In the genomic region with DNA sequence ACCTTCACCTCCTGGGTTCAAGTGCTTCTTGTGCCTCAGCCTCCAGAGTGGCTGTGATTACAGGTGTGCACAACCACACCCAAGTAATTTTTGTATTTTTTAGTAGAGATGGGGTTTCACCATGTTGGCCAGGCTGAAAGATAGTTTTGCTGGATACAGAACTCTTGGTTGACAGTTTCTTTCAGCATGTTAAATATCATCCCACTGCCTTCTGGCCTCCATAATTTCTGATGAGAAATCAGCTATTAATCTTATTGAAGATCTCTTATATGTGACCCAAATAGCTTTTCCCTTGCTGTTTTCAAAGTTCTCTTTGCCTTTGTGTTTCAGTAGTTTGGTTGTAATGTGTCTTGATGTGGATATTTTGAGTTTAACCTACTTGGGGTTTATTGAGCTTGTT, we compare ENCODE assay signal across 29 cellular contexts.
"Had no signal": no experiment of that assay in that cellular context is flagged by ENCODE, and none has a peak within 500 bp of the region (broad histone marks: within the 10 kb centered on the region; RNA-seq: fewer than 3 reads in every experiment).

No MANE protein-coding gene starts in this region.

- DNase-seq: cortex of kidney; effector memory CD8-positive, alpha-beta T cell; erythroblast; esophagus squamous epithelium; foreskin melanocyte; glutamatergic neuron; heart right ventricle; hippocampal formation; left cardiac atrium; left lung; mesenchymal stem cell; midbrain; naive thymus-derived CD4-positive, alpha-beta T cell; ovary; posterior cingulate gyrus; psoas muscle; right cardiac atrium; spleen; stimulated activated CD4-positive, alpha-beta T cell treated with anti-CD3 and anti-CD28 coated beads, Interleukin-4, amount 100 ng/mL, for 4 hours; stimulated activated naive CD8-positive, alpha-beta T cell treated with anti-CD3 and anti-CD28 coated beads, Interleukin-15, Interleukin-2, amounts not matched to agents 100 U/mL and 50 U/mL, for 24 hours; upper lobe of left lung had no signal

- FAIRE-seq: endometrium, islet of Langerhans, urothelium cell line had no signal

- H2AFZ ChIP-seq: neural progenitor cell had no signal

- H3K9ac ChIP-seq: neural progenitor cell had no signal

- H3K4me2 ChIP-seq: neural progenitor cell had no signal

- H3K36me3 ChIP-seq: esophagus squamous epithelium, heart right ventricle, left lung, neural progenitor cell, ovary, spleen, thoracic aorta, tibial nerve, upper lobe of left lung had no signal

- H3K4me1 ChIP-seq: esophagus squamous epithelium, heart right ventricle, left lung, neural progenitor cell, psoas muscle, spleen, tibial nerve, upper lobe of left lung had no signal

- H3K27me3 ChIP-seq: neural progenitor cell, ovary, tibial nerve, upper lobe of left lung had no signal

- H3K9me3 ChIP-seq: ovary had no signal

- ATAC-seq: effector memory CD8-positive, alpha-beta T cell; heart right ventricle; left cardiac atrium; left lung; naive thymus-derived CD4-positive, alpha-beta T cell; psoas muscle; right cardiac atrium; stimulated activated memory B cell treated with anti-CD40 and anti-IgM and Interleukin-4, amounts not matched to agents 10 μg/mL and 1 μg/mL and 100 μg/mL, for 72 hours; stimulated activated naive CD8-positive, alpha-beta T cell treated with anti-CD3 and anti-CD28 coated beads, Interleukin-15, Interleukin-2, amounts not matched to agents 100 U/mL and 50 U/mL, for 24 hours had no signal

- H3K4me3 ChIP-seq: esophagus squamous epithelium, heart right ventricle, left lung, neural progenitor cell, ovary, psoas muscle, skin epidermis, spleen, thoracic aorta, tibial nerve, upper lobe of left lung had no signal

- H3K27ac ChIP-seq: esophagus squamous epithelium, heart right ventricle, left lung, neural progenitor cell, ovary, psoas muscle, skin epidermis, spleen, thoracic aorta, tibial nerve, upper lobe of left lung had no signal
